ENCODE assay signal across 8 cellular contexts in genomic region chr18:5237723-5238370, GRCh38. TPM values are rescaled to one million over a fixed set of nuclear protein-coding genes. Genes with fewer than 3 reads are reported as not detected.
DNase-seq lines count a peak whose midpoint lies in the region; ATAC-seq, FAIRE-seq and TF ChIP-seq lines count a peak whose summit lies in the region.

No MANE protein-coding gene starts in this region.

- peak; percentile 61 to 85 for TF ChIP-seq POLR2A in HepG2 (IDR thresholded peaks at IDR 0.05; ENCODE audit: insufficient read depth in 1 of 2, low read depth in 2 of 2, low read length in 2 of 2)

- intact Hi-C loops in HepG2 (cut with micrococcal nuclease; ENCODE audit: unreplicated experiment), result loop anchor here (1.0 to 5.0 kb wide), 4 partner anchors 56 to 174 kb away; no protein-coding TSS in a partner anchor

- ATAC-seq in GM18873 (IDR thresholded peaks at IDR 0.05; ENCODE audit: low FRiP score, unreplicated experiment) (peak; percentile 87), HG03139 (IDR thresholded peaks at IDR 0.05; ENCODE audit: unreplicated experiment) (peak; percentile 93), HepG2 (peak; percentile 94)

- no TSS peak for BruUV-seq in HepG2 (replicated peaks; lab: Mats Ljungman, UMichigan)

- WGBS in HepG2 (ENCODE audit: low lambda C conversion rate), result 2% methylated on average over 19 of the region's 71 CpGs

- no peak; the same call in 1 of the 2 replicates for TF ChIP-seq RAD21 in HepG2 (CRISPR knock-in tag; IDR thresholded peaks at IDR 0.05)

- POLR2A ChIA-PET in HepG2 (lab: Yijun Ruan, JAX), result interaction anchor here (0.7 to 3.2 kb wide), 12 partner anchors 8 to 1644 kb away, joined by 3 to 82 read pairs (median 4); partner anchors contain the start of gene ZBTB14

- no peaks in the 10 kb centered on the region for H3K27me3 ChIP-seq in HepG2 (ENCODE audit: control insufficient read depth in 1 of 2, insufficient read depth in 2 of 2, low read length in 2 of 2)

- no peaks in the 10 kb centered on the region for H3K36me3 ChIP-seq in HepG2 (replicated peaks in 1 of 2; ENCODE audit: control insufficient read depth in 1 of 2, insufficient read depth in 2 of 2, low read length in 2 of 2)

- H3K9me3 ChIP-seq in HepG2 (ENCODE audit: low read length), result no peaks in the 10 kb centered on the region; the same call in 1 of the 2 replicates

- H3K27ac ChIP-seq in HepG2 (ENCODE audit: extremely low read length, insufficient read depth, low read length), result peak overlapping the region; percentile 99

- peak overlapping the region; percentile 96 for H3K4me2 ChIP-seq in HepG2 (ENCODE audit: low read depth, low read length)

- H2AFZ ChIP-seq in HepG2 (ENCODE audit: low read length), result peak overlapping the region; percentile 43

- no peak for FAIRE-seq in HepG2 (lab: Jason Lieb, UNC)

- CTCF ChIA-PET in HepG2 (lab: Yijun Ruan, JAX; ENCODE audit: low intra/inter-chr PET ratio, low total read pairs), result no interaction called here

- peak; percentile 69 to 85 for DNase-seq in AML-193 (lab: John Stamatoyannopoulos, UW)
- DNase-seq in NCI-H446 (lab: John Stamatoyannopoulos, UW), result peak; percentile 86
- peak; percentile 81 for DNase-seq in activated CD4-positive, alpha-beta T cell treated with anti-CD3 and anti-CD28 coated beads, Interleukin-2, amount 50 U/mL, for 1 hour
- DNase-seq in dedifferentiated amniotic fluid mesenchymal stem cell (ENCODE audit: extremely low spot score), result peak; percentile 83
- DNase-seq in HepG2 (ENCODE audit: low spot score), result peak; percentile 82
- peak; percentile 77 for DNase-seq in stimulated activated CD4-positive, alpha-beta T cell treated with anti-CD3 and anti-CD28 coated beads, Interleukin-2, amount 100 ng/mL, for 4 hours (ENCODE audit: low read depth)

- H3K9ac ChIP-seq in HepG2 (ENCODE audit: insufficient read depth, low read depth, low read length), result peak overlapping the region; percentile 94

- TF ChIP-seq CTCF in HepG2 (CRISPR knock-in tag; IDR thresholded peaks at IDR 0.05), result 0 out of 2 replicates have a peak, but pooled peaks have one; percentile 13

- in situ Hi-C loops in HepG2 (cut with HindIII; ENCODE audit: extremely low pct_ligation_motif_present, low pct_unique_long_range_greater_than_20kb), result loop anchor here (5.0 kb wide), 1 partner anchor 54 kb away; no protein-coding TSS in a partner anchor

- H3K4me3 ChIP-seq in HepG2 (replicated peaks in 1 of 3; ENCODE audit: insufficient read depth in 1 of 3, low read depth in 2 of 3, low read length in 3 of 3), result peak overlapping the region; percentile 76 to 95 (median 79)

- TF ChIP-seq EP300 in HepG2 (IDR thresholded peaks at IDR 0.05; ENCODE audit: low read depth in 2 of 2, low read length in 2 of 2) (no peak), HepG2 (CRISPR knock-in tag; IDR thresholded peaks at IDR 0.05; ENCODE audit: borderline replicate concordance) (no peak)

- peaks cover 31% of the 10 kb centered on the region for H3K4me1 ChIP-seq in HepG2 (ENCODE audit: insufficient read depth, low read length)

- peaks cover 30% of the 10 kb centered on the region for H3K79me2 ChIP-seq in HepG2 (ENCODE audit: insufficient read depth, low read length)

- H4K20me1 ChIP-seq in HepG2 (ENCODE audit: insufficient read depth, low read length), result no peaks in the 10 kb centered on the region; the same call in 1 of the 2 replicates

TF ChIP-seq in HepG2, 621 proteins besides CTCF, POLR2A, EP300 and RAD21 (continues in another document):
- TF ChIP-seq, protein P1, sequence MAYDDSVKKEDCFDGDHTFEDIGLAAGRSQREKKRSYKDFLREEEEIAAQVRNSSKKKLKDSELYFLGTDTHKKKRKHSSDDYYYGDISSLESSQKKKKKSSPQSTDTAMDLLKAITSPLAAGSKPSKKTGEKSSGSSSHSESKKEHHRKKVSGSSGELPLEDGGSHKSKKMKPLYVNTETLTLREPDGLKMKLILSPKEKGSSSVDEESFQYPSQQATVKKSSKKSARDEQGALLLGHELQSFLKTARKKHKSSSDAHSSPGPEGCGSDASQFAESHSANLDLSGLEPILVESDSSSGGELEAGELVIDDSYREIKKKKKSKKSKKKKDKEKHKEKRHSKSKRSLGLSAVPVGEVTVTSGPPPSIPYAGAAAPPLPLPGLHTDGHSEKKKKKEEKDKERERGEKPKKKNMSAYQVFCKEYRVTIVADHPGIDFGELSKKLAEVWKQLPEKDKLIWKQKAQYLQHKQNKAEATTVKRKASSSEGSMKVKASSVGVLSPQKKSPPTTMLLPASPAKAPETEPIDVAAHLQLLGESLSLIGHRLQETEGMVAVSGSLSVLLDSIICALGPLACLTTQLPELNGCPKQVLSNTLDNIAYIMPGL (CRISPR knock-in tag; IDR thresholded peaks at IDR 0.05; ENCODE audit: borderline replicate concordance in 1 of 2, low read depth in 1 of 2), result peak; percentile 81 to 92; a peak in 3 of 4 replicates

RNA-seq across cellular contexts. Expression of gene AKAIN1, which starts 40.8 kb away (rescaled TPM):
- not detected in 2 replicates for total RNA-seq in HepG2 (2016; rRNA removed; fragmentation: Illumina TruSeq; extraction: Trizol)
- total RNA-seq in HepG2 (2016; cell fraction: cytosol; rRNA removed; fragmentation: Illumina TruSeq; extraction: Trizol; ENCODE audit: low read depth), result 1.1 TPM in 1 of 2 replicates, not detected in the other
- not detected in 2 replicates for total RNA-seq in HepG2 (2016; cell fraction: insoluble cytoplasmic fraction; rRNA removed; fragmentation: Illumina TruSeq; extraction: Trizol)
- 0.43 and 1.2 TPM in 2 replicates for total RNA-seq in HepG2 (2016; cell fraction: membrane; rRNA removed; fragmentation: Illumina TruSeq; extraction: Trizol)
- not detected in 2 replicates for total RNA-seq in HepG2 (2016; cell fraction: nucleus; rRNA removed; fragmentation: Illumina TruSeq; extraction: Trizol)
- polyA plus RNA-seq in HepG2 (2011; rRNA removed), result not detected in 2 replicates
- polyA plus RNA-seq in HepG2 (2011; cell fraction: cytosol; rRNA removed), result not detected in 2 replicates
- polyA plus RNA-seq in HepG2 (2011; cell fraction: nucleus; rRNA removed), result not detected in 2 replicates
- 0.36 TPM in 1 of 2 replicates, not detected in the other for polyA plus RNA-seq in HepG2 (2012)
- polyA plus RNA-seq in HepG2 (2016; cell fraction: cytosol; fragmentation: Illumina TruSeq; extraction: Trizol; ENCODE audit: low read depth), result 0.24 and 0.52 TPM in 2 replicates
- polyA plus RNA-seq in HepG2 (2016; cell fraction: insoluble cytoplasmic fraction; fragmentation: Illumina TruSeq; extraction: Trizol; ENCODE audit: low read depth), result not detected in 2 replicates
- polyA plus RNA-seq in HepG2 (2016; cell fraction: membrane; fragmentation: Illumina TruSeq; extraction: Trizol; ENCODE audit: low read depth), result 0.79 and 1.2 TPM in 2 replicates
- polyA plus RNA-seq in HepG2 (2016; cell fraction: nucleus; fragmentation: Illumina TruSeq; extraction: Trizol; ENCODE audit: insufficient read depth, low read depth), result not detected in 2 replicates
- polyA minus RNA-seq in HepG2 (2011; rRNA and poly(A)+ RNA removed; ENCODE audit: low replicate concordance), result not detected in 2 replicates
- polyA minus RNA-seq in HepG2 (2011; cell fraction: cytosol; rRNA and poly(A)+ RNA removed), result not detected in 2 replicates
- not detected in 2 replicates for polyA minus RNA-seq in HepG2 (2011; cell fraction: nucleus; rRNA and poly(A)+ RNA removed)

RNA-seq across cellular contexts. Expression of gene ZBTB14, which starts 57.7 kb away (rescaled TPM):
- 14.4 and 15.9 TPM in 2 replicates for total RNA-seq in HepG2 (2016; rRNA removed; fragmentation: Illumina TruSeq; extraction: Trizol)
- total RNA-seq in HepG2 (2016; cell fraction: cytosol; rRNA removed; fragmentation: Illumina TruSeq; extraction: Trizol; ENCODE audit: low read depth), result 2.7 and 3.1 TPM in 2 replicates
- total RNA-seq in HepG2 (2016; cell fraction: insoluble cytoplasmic fraction; rRNA removed; fragmentation: Illumina TruSeq; extraction: Trizol), result 14.2 and 15.0 TPM in 2 replicates
- 10.5 and 11.1 TPM in 2 replicates for total RNA-seq in HepG2 (2016; cell fraction: membrane; rRNA removed; fragmentation: Illumina TruSeq; extraction: Trizol)
- total RNA-seq in HepG2 (2016; cell fraction: nucleus; rRNA removed; fragmentation: Illumina TruSeq; extraction: Trizol), result 15.9 and 16.7 TPM in 2 replicates
- 5.5 and 8.0 TPM in 2 replicates for polyA plus RNA-seq in HepG2 (2011; rRNA removed)
- polyA plus RNA-seq in HepG2 (2011; cell fraction: cytosol; rRNA removed), result 3.3 and 5.2 TPM in 2 replicates
- 5.2 and 7.5 TPM in 2 replicates for polyA plus RNA-seq in HepG2 (2011; cell fraction: nucleus; rRNA removed)
- polyA plus RNA-seq in HepG2 (2012), result 5.4 and 9.0 TPM in 2 replicates
- 1.7 and 2.0 TPM in 2 replicates for polyA plus RNA-seq in HepG2 (2016; cell fraction: cytosol; fragmentation: Illumina TruSeq; extraction: Trizol; ENCODE audit: low read depth)
- 13.8 and 14.0 TPM in 2 replicates for polyA plus RNA-seq in HepG2 (2016; cell fraction: insoluble cytoplasmic fraction; fragmentation: Illumina TruSeq; extraction: Trizol; ENCODE audit: low read depth)
- 4.6 and 6.3 TPM in 2 replicates for polyA plus RNA-seq in HepG2 (2016; cell fraction: membrane; fragmentation: Illumina TruSeq; extraction: Trizol; ENCODE audit: low read depth)
- 16.1 and 16.5 TPM in 2 replicates for polyA plus RNA-seq in HepG2 (2016; cell fraction: nucleus; fragmentation: Illumina TruSeq; extraction: Trizol; ENCODE audit: insufficient read depth, low read depth)
- 9.7 and 13.9 TPM in 2 replicates for polyA minus RNA-seq in HepG2 (2011; rRNA and poly(A)+ RNA removed; ENCODE audit: low replicate concordance)
- 5.6 and 6.5 TPM in 2 replicates for polyA minus RNA-seq in HepG2 (2011; cell fraction: cytosol; rRNA and poly(A)+ RNA removed)
- polyA minus RNA-seq in HepG2 (2011; cell fraction: nucleus; rRNA and poly(A)+ RNA removed), result 21.5 and 26.5 TPM in 2 replicates

Comparison
In these comparisons a context has a peak if more than half of its experiments do, and no peak if none do; other contexts are left out.
1. Peak in every context shown above with its lines: DNase-seq, ATAC-seq, H3K4me3 ChIP-seq and H3K27ac ChIP-seq.